Comparison of ENCODE assay signal across 9 cellular contexts in the genomic region with DNA sequence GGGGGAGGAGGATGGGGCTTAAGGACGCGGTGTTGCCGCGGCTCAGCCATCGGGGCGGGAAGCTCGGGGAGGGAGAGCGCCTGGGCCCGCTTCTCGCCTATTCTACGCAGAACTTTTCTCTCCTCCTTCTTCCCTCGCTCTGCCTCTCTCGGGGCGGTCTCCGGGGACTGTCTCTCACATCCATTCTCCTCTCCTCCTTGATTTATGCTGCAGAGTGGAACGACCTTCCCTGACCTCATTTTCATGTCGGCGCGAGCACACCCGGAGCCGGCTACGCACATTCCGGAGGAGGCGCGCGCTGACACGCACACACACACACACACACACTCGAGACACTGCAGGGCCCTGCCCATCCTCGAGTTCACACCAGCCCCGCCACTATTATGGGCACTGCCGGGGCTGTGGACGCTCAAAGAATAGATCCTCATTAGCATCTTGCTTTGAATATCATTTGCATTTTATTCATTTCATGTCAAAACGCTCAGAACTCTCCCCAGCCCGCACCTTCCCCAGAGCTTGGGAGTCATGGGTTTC. TPM values are rescaled to one million over a fixed set of nuclear protein-coding genes. Genes with fewer than 3 reads are reported as not detected.
DNase-seq lines count a peak whose midpoint lies in the region; ATAC-seq and TF ChIP-seq lines count a peak whose summit lies in the region.
"Had no signal": no experiment of that assay in that cellular context is flagged by ENCODE, and none has a peak within 500 bp of the region (broad histone marks: within the 10 kb centered on the region; RNA-seq: fewer than 3 reads in every experiment).

No MANE protein-coding gene starts in this region.

- no peak for TF ChIP-seq POLR2A in thyroid gland (IDR thresholded peaks at IDR 0.05)

- intact Hi-C loops in Right ventricle myocardium superior (cut with DNase I): loop anchor here (10.0 kb wide), 1 partner anchor 83 kb away; no protein-coding TSS in a partner anchor
- intact Hi-C loops in Right ventricle myocardium inferior (cut with DNase I): no loop called here
- intact Hi-C loops in lower lobe of right lung (cut with DNase I): no loop called here
- intact Hi-C loops in thyroid gland (cut with DNase I): loop anchor here (5.0 kb wide), 2 partner anchors 85 to 220 kb away; no protein-coding TSS in a partner anchor

- peak; percentile 27 for ATAC-seq in Right ventricle myocardium superior (ENCODE audit: poor library complexity)
- no peak for ATAC-seq in Right ventricle myocardium inferior
- peak; percentile 40 to 48 for ATAC-seq in lower lobe of right lung
- no peak for ATAC-seq in GM18907 (IDR thresholded peaks at IDR 0.05; ENCODE audit: unreplicated experiment)

- in situ Hi-C loops in astrocyte of the cerebellum (cut with HindIII; ENCODE audit: low sequenced_read_pairs): no loop called here

- H3K27me3 ChIP-seq in lower lobe of right lung (ENCODE audit: low read depth) (peaks cover 98% of the 10 kb centered on the region), thyroid gland (peaks cover 26% of the 10 kb centered on the region)

- H3K9me3 ChIP-seq in lower lobe of right lung (no peaks in the 10 kb centered on the region), thyroid gland (no peaks in the 10 kb centered on the region)

- no peak for DNase-seq in Right ventricle myocardium superior
- no peak for DNase-seq in Right ventricle myocardium inferior (ENCODE audit: missing footprints)
- no peak for DNase-seq in astrocyte of the cerebellum (ENCODE audit: low read depth)
- DNase-seq in lower lobe of right lung: no peak
- peak; percentile 60 to 62 for DNase-seq in thyroid gland
- DNase-seq in NCI-H774 (lab: John Stamatoyannopoulos, UW): no peak
- DNase-seq in NCI-H187 (lab: John Stamatoyannopoulos, UW): no peak

- WGBS in thyroid gland, 2 donors: 2 to 3% methylated on average over 34 of the region's 34 CpGs

- no peak overlapping the region for H3K27ac ChIP-seq in lower lobe of right lung
- H3K27ac ChIP-seq in thyroid gland: peak overlapping the region in 1 of 3 donors; percentile 27

- TF ChIP-seq CTCF in astrocyte of the cerebellum (IDR thresholded peaks at IDR 0.05; ENCODE audit: low read depth, low read length, missing control alignments) (no peak), lower lobe of right lung (IDR thresholded peaks at IDR 0.05) (no peak), thyroid gland (IDR thresholded peaks at IDR 0.05) (no peak)

- peaks cover 38% of the 10 kb centered on the region for H3K4me1 ChIP-seq in lower lobe of right lung
- peaks cover 21 to 44% of the 10 kb centered on the region in 2 donors for H3K4me1 ChIP-seq in thyroid gland

- H3K36me3 ChIP-seq in lower lobe of right lung: no peaks in the 10 kb centered on the region
- H3K36me3 ChIP-seq in thyroid gland: no peaks in the 10 kb centered on the region

- peak overlapping the region; percentile 17 for H3K4me3 ChIP-seq in astrocyte of the cerebellum (ENCODE audit: low read depth, low read length)
- H3K4me3 ChIP-seq in lower lobe of right lung: peak overlapping the region; percentile 38
- H3K4me3 ChIP-seq in thyroid gland (replicated peaks in 1 of 3): peak overlapping the region in 1 of 3 donors; percentile 20

RNA-seq across cellular contexts. Expression of gene NCR2, which starts 36.7 kb away (rescaled TPM):
- total RNA-seq in Right ventricle myocardium superior (not detected), Right ventricle myocardium inferior (not detected), lower lobe of right lung (not detected), thyroid gland (not detected)
- total RNA-seq: activated CD8-positive, alpha-beta memory T cell treated with anti-CD3 and anti-CD28 coated beads for 36 hours had no signal

Comparison
In these comparisons a context has a peak if more than half of its experiments do, and no peak if none do; other contexts are left out.
1. ATAC-seq: peak in Right ventricle myocardium superior (single experiment) and lower lobe of right lung (2 of 2); none in Right ventricle myocardium inferior (single experiment) and GM18907 (single experiment).
2. intact Hi-C loops: an anchor here in Right ventricle myocardium superior (10.0 kb wide) and thyroid gland (5.0 kb wide); none called in Right ventricle myocardium inferior and lower lobe of right lung.
3. DNase-seq: peak in thyroid gland (2 of 2); none in Right ventricle myocardium superior (single experiment), Right ventricle myocardium inferior (single experiment), astrocyte of the cerebellum (single experiment), lower lobe of right lung (single experiment), NCI-H774 (single experiment) and NCI-H187 (0 of 2).